ENCODE assay signal across 13 cellular contexts in genomic region chr6:160160450-160160849, GRCh38. TPM values are rescaled to one million over a fixed set of nuclear protein-coding genes. Genes with fewer than 3 reads are reported as not detected.
A peak's percentile ranks its signal among the peaks of the same experiment; 100 is the strongest.
DNase-seq lines count a peak whose midpoint lies in the region; ATAC-seq, FAIRE-seq and TF ChIP-seq lines count a peak whose summit lies in the region.
"Had no signal": no experiment of that assay in that cellular context is flagged by ENCODE, and none has a peak within 500 bp of the region (broad histone marks: within the 10 kb centered on the region; RNA-seq: fewer than 3 reads in every experiment).

No MANE protein-coding gene starts in this region.

- H3K9me3 ChIP-seq in A549 = no peaks in the 10 kb centered on the region
- H3K9me3 ChIP-seq in right lobe of liver = no peaks in the 10 kb centered on the region
- H3K9me3 ChIP-seq: esophagus squamous epithelium had no signal

- in situ Hi-C loops in astrocyte of the spinal cord (cut with HindIII; ENCODE audit: low sequenced_read_pairs) = no loop called here

- ATAC-seq in A549 = 0 out of 6 replicates have a peak, but pooled peaks of 1 of the 2 experiments have one; percentile 37
- ATAC-seq in right lobe of liver = peak; percentile 18 to 54 (median 50)
- ATAC-seq in GM19397 (IDR thresholded peaks at IDR 0.05; ENCODE audit: unreplicated experiment) = no peak

- TF ChIP-seq RAD21 in A549 (conservative IDR thresholded peaks at IDR 0.05 in 1 of 2, IDR thresholded peaks at IDR 0.05 in 1 of 2) = no peak

- H3K27ac ChIP-seq in A549 = peak overlapping the region in 1 of 2 experiments; percentile 16; a peak in 2 of 6 replicates
- peak overlapping the region in 2 of 3 donors; percentile 11 to 95 for H3K27ac ChIP-seq in right lobe of liver
- H3K27ac ChIP-seq: esophagus squamous epithelium had no signal

- FAIRE-seq in A549 (lab: Jason Lieb, UNC) = no peak
- FAIRE-seq: colon, HTR-8/SVneo had no signal

- intact Hi-C loops in right lobe of liver (cut with DNase I) = no loop called here

- no peak for TF ChIP-seq POLR2A in A549 (IDR thresholded peaks at IDR 0.05; ENCODE audit: low read length)
- TF ChIP-seq POLR2A in right lobe of liver (IDR thresholded peaks at IDR 0.05) = no peak

- CTCF ChIA-PET in A549 (lab: Yijun Ruan, JAX) = no interaction called here

- H3K4me2 ChIP-seq in A549 = no peak overlapping the region

- TF ChIP-seq CTCF in A549 (IDR thresholded peaks at IDR 0.05) (0 out of 3 replicates have a peak, but pooled peaks have one; percentile 13), astrocyte of the spinal cord (IDR thresholded peaks at IDR 0.05; ENCODE audit: low read depth, low read length) (peak; percentile 21), right lobe of liver (IDR thresholded peaks at IDR 0.05) (peak; percentile 15 to 50 (median 30))

- peaks cover 0 to 43% (median 21%) of the 10 kb centered on the region in 4 donors for H3K36me3 ChIP-seq in right lobe of liver
- H3K36me3 ChIP-seq: esophagus squamous epithelium had no signal

- no peak for TF ChIP-seq EP300 in A549 (IDR thresholded peaks at IDR 0.05)

- H3K27me3 ChIP-seq in right lobe of liver = no peaks in the 10 kb centered on the region
- H3K27me3 ChIP-seq: esophagus squamous epithelium had no signal

- peaks cover 10% of the 10 kb centered on the region for H3K4me1 ChIP-seq in A549
- peaks cover 0 to 51% (median 6%) of the 10 kb centered on the region in 4 donors for H3K4me1 ChIP-seq in right lobe of liver
- H3K4me1 ChIP-seq: esophagus squamous epithelium had no signal

- POLR2A ChIA-PET in A549 (lab: Yijun Ruan, JAX) = no interaction called here

- 54% methylated on average over 6 of the region's 6 CpGs for WGBS in A549 (ENCODE audit: missing lambda C conversion rate)
- 34% methylated on average over 3 of the region's 6 CpGs for WGBS in right lobe of liver (ENCODE audit: insufficient coverage, low coverage, low lambda C conversion rate, missing lambda C conversion rate)

- no peak overlapping the region for H3K4me3 ChIP-seq in A549
- no peak overlapping the region for H3K4me3 ChIP-seq in astrocyte of the spinal cord (ENCODE audit: low read depth, low read length)
- H3K4me3 ChIP-seq in right lobe of liver = no peak overlapping the region
- H3K4me3 ChIP-seq: esophagus squamous epithelium had no signal

- DNase-seq in A549 (ENCODE audit: low read depth in 1 of 2, low spot score in 1 of 2) (no peak), HT-29 (ENCODE audit: low spot score) (peak; percentile 60), astrocyte of the spinal cord (ENCODE audit: low read depth, low spot score) (peak; percentile 29), right lobe of liver (no peak), DMS53 (lab: John Stamatoyannopoulos, UW) (no peak), NCI-H2107 treated with DMSO at 0.1 percent for 48 hours (lab: John Stamatoyannopoulos, UW; ENCODE audit: unreplicated experiment) (no peak), NK-92 (lab: John Stamatoyannopoulos, UW; ENCODE audit: unreplicated experiment) (no peak)
- DNase-seq: activated naive CD4-positive, alpha-beta T cell treated with anti-CD3 and anti-CD28 coated beads, Interleukin-2, amount 50 U/mL, for 16 hours; esophagus squamous epithelium; Right ventricle myocardium superior had no signal

TF ChIP-seq in A549, 52 proteins besides CTCF, POLR2A, EP300 and RAD21:
- 0 out of 3 replicates have a peak, but pooled peaks have one; percentile 9 for TF ChIP-seq SMC3 (IDR thresholded peaks at IDR 0.05)
- no peak for TF ChIP-seq FOSL2 (IDR thresholded peaks at IDR 0.05)
- no peak for TF ChIP-seq FOSL2 (CRISPR knock-in tag; IDR thresholded peaks at IDR 0.05)
- no peak for TF ChIP-seq PBX3 (IDR thresholded peaks at IDR 0.05)

RNA-seq across cellular contexts. Expression of gene SLC22A1, which starts 38.8 kb away (rescaled TPM):
- 0.87 and 2.1 TPM in 2 replicates for polyA plus RNA-seq in A549 (2011; rRNA removed)
- polyA plus RNA-seq in A549 (2012; cell fraction: cytosol; rRNA removed) = 0.79 and 0.93 TPM in 2 replicates
- 1.2 and 1.3 TPM in 2 replicates for polyA plus RNA-seq in A549 (2012; cell fraction: nucleus; rRNA removed)
- 1.6 to 2.1 TPM (median 1.7 TPM) in 3 replicates for polyA plus RNA-seq in A549 (2017; fragmentation: RNase III; extraction: RNeasy Plus Mini Kit Qiagen cat#74134 plus additional on column Dnase treatment)
- 0.44 and 2.1 TPM in 2 replicates for polyA minus RNA-seq in A549 (2011; rRNA and poly(A)+ RNA removed)
- 0.47 and 0.56 TPM in 2 replicates for total RNA-seq in HT-29 (2014; rRNA removed; shearing (Covaris generic))
- total RNA-seq in right lobe of liver = 1,000 to 10,000 TPM in 3 of 6 experiments, 100 to 1,000 TPM in 3; 190 to 1,656 (median 769) TPM

Comparison
In these comparisons a context has a peak if more than half of its experiments do, and no peak if none do; other contexts are left out.
1. DNase-seq: peak in HT-29 (single experiment) and astrocyte of the spinal cord (single experiment); none in A549 (0 of 2), right lobe of liver (0 of 3), DMS53 (single experiment), NCI-H2107 treated with DMSO at 0.1 percent for 48 hours (single experiment) and NK-92 (single experiment).
2. RNA of gene SLC22A1, which starts 38.8 kb away (total RNA-seq): 190 to 1,656 TPM in right lobe of liver; 0.47 to 0.56 TPM in HT-29; every median in the first group is over 100 times any median in the second.
3. Peak in every context shown above with its lines, with median percentiles within 50 percentile points of each other: CTCF ChIP-seq.